11 cellular contexts compared by ENCODE assay signal in genomic region chr20:3930265-3931206, GRCh38. TPM values are rescaled to one million over a fixed set of nuclear protein-coding genes. Genes with fewer than 3 reads are reported as not detected.
DNase-seq lines count a peak whose midpoint lies in the region; ATAC-seq and TF ChIP-seq lines count a peak whose summit lies in the region.
"Had no signal": no experiment of that assay in that cellular context is flagged by ENCODE, and none has a peak within 500 bp of the region (broad histone marks: within the 10 kb centered on the region; RNA-seq: fewer than 3 reads in every experiment).

No MANE protein-coding gene starts in this region.

- H3K27me3 ChIP-seq in CD8-positive, alpha-beta memory T cell (ENCODE audit: insufficient read depth, low read length, poor library complexity, severe bottlenecking) = no peaks in the 10 kb centered on the region
- H3K27me3 ChIP-seq: colonic mucosa had no signal

- H3K9me3 ChIP-seq in CD8-positive, alpha-beta memory T cell (ENCODE audit: low read length) = no peaks in the 10 kb centered on the region
- H3K9me3 ChIP-seq in KOPT-K1 (ENCODE audit: insufficient read depth, low read length, poor library complexity, severe bottlenecking) = no peaks in the 10 kb centered on the region
- H3K9me3 ChIP-seq: colonic mucosa, lower lobe of right lung had no signal

- no peaks in the 10 kb centered on the region for H3K36me3 ChIP-seq in CD8-positive, alpha-beta memory T cell (ENCODE audit: insufficient read depth, low read length)
- H3K36me3 ChIP-seq in KOPT-K1 (ENCODE audit: insufficient read depth, low read length) = peaks cover 68% of the 10 kb centered on the region
- H3K36me3 ChIP-seq: colonic mucosa had no signal

- peaks cover 37 to 84% (median 43%) of the 10 kb centered on the region in 3 donors for H3K4me1 Mint-ChIP-seq in CD8-positive, alpha-beta memory T cell
- H3K4me1 Mint-ChIP-seq in brain (peaks cover 55% of the 10 kb centered on the region), neural crest cell (peaks cover 32% of the 10 kb centered on the region)

- peak overlapping the region in 3 of 7 donors; percentile 11 to 54 (median 37) for H3K4me3 Mint-ChIP-seq in CD8-positive, alpha-beta memory T cell
- H3K4me3 Mint-ChIP-seq in brain = no peak overlapping the region
- H3K4me3 Mint-ChIP-seq in neural crest cell = peak overlapping the region; percentile 52
- H3K4me3 Mint-ChIP-seq: activated B cell treated with CpG ODN at 0.5 μM for 24 hours had no signal

- POLR2A ChIA-PET in CD8-positive, alpha-beta memory T cell (lab: Charles Lee) = no interaction called here

- H3K9me3 Mint-ChIP-seq in CD8-positive, alpha-beta memory T cell = no peaks in the 10 kb centered on the region
- H3K9me3 Mint-ChIP-seq in brain (no peaks in the 10 kb centered on the region), neural crest cell (no peaks in the 10 kb centered on the region)
- H3K9me3 Mint-ChIP-seq: activated B cell treated with CpG ODN at 0.5 μM for 24 hours had no signal

- no peak for ATAC-seq in GM19397 (IDR thresholded peaks at IDR 0.05; ENCODE audit: unreplicated experiment)
- ATAC-seq: lower lobe of right lung had no signal

- TF ChIP-seq CTCF in brain (conservative IDR thresholded peaks at IDR 0.05) (no peak), neural crest cell (conservative IDR thresholded peaks at IDR 0.05) (no peak)

- H3K4me3 ChIP-seq in CD8-positive, alpha-beta memory T cell (ENCODE audit: low read length) = no peak overlapping the region
- H3K4me3 ChIP-seq: colonic mucosa, lower lobe of right lung had no signal

- peaks cover 0 to 22% (median 5%) of the 10 kb centered on the region in 3 donors for H3K36me3 Mint-ChIP-seq in CD8-positive, alpha-beta memory T cell
- H3K36me3 Mint-ChIP-seq in brain = peaks cover 35% of the 10 kb centered on the region
- H3K36me3 Mint-ChIP-seq in neural crest cell (ENCODE audit: low read depth) = peaks cover 13% of the 10 kb centered on the region

- H3K27ac Mint-ChIP-seq in CD8-positive, alpha-beta memory T cell = peak overlapping the region in 7 of 8 donors; percentile 24 to 79 (median 64)
- H3K27ac Mint-ChIP-seq in brain = peak overlapping the region in 4 of 5 experiments; percentile 23 to 93 (median 51)
- H3K27ac Mint-ChIP-seq in neural crest cell (ENCODE audit: unreplicated experiment) = peak overlapping the region; percentile 53
- H3K27ac Mint-ChIP-seq: activated B cell treated with CpG ODN at 0.5 μM for 24 hours had no signal

- CTCF ChIA-PET in CD8-positive, alpha-beta memory T cell (lab: Charles Lee) = interaction anchor here (1.0 to 1.2 kb wide), 4 partner anchors 8 to 155 kb away, joined by 3 to 7 read pairs (median 3); no protein-coding TSS in a partner anchor

- H3K4me1 ChIP-seq in CD8-positive, alpha-beta memory T cell (ENCODE audit: insufficient read depth, low read length) = peaks cover 23% of the 10 kb centered on the region
- H3K4me1 ChIP-seq: colonic mucosa had no signal

- H3K27ac ChIP-seq in CD8-positive, alpha-beta memory T cell (ENCODE audit: low read depth, low read length) = no peak overlapping the region
- H3K27ac ChIP-seq in KOPT-K1 (ENCODE audit: low read depth, low read length, poor library complexity, severe bottlenecking) = peak overlapping the region; percentile 5
- H3K27ac ChIP-seq: colonic mucosa, lower lobe of right lung had no signal

- H3K27me3 Mint-ChIP-seq in CD8-positive, alpha-beta memory T cell = no peaks in the 10 kb centered on the region
- H3K27me3 Mint-ChIP-seq in brain (peaks cover 4% of the 10 kb centered on the region), neural crest cell (ENCODE audit: low read depth) (peaks cover 13% of the 10 kb centered on the region)
- H3K27me3 Mint-ChIP-seq: activated B cell treated with CpG ODN at 0.5 μM for 24 hours had no signal

- no peak for DNase-seq in CD8-positive, alpha-beta memory T cell
- DNase-seq in neural crest cell (ENCODE audit: low read depth, low spot score) (no peak), SW480 (ENCODE audit: low spot score) (no peak)
- DNase-seq in stimulated activated CD4-positive, alpha-beta T cell treated with anti-CD3 and anti-CD28 coated beads, Interleukin-12 subunit alpha, Interleukin-12 subunit beta, amount 100 ng/mL, for 4 hours = no peak
- DNase-seq: activated B cell treated with CpG ODN at 0.5 μM for 24 hours, activated gamma-delta T cell treated with Interleukin-2 at 50 U/mL for 16 hours, colonic mucosa, lower lobe of right lung had no signal

RNA-seq across cellular contexts. Expression of gene PANK2, which starts 41.3 kb away (rescaled TPM):
- total RNA-seq in CD8-positive, alpha-beta memory T cell = 10 to 100 TPM; 58.1 to 62.3 TPM
- polyA plus RNA-seq in CD8-positive, alpha-beta memory T cell = 51.0 TPM
- polyA plus RNA-seq in brain (ENCODE audit: insufficient read depth, low read depth, low replicate concordance) = 27.7 TPM
- 65.4 and 66.9 TPM in 2 replicates for total RNA-seq in neural crest cell
